ENCODE assay signal across 9 cellular contexts in the genomic region with DNA sequence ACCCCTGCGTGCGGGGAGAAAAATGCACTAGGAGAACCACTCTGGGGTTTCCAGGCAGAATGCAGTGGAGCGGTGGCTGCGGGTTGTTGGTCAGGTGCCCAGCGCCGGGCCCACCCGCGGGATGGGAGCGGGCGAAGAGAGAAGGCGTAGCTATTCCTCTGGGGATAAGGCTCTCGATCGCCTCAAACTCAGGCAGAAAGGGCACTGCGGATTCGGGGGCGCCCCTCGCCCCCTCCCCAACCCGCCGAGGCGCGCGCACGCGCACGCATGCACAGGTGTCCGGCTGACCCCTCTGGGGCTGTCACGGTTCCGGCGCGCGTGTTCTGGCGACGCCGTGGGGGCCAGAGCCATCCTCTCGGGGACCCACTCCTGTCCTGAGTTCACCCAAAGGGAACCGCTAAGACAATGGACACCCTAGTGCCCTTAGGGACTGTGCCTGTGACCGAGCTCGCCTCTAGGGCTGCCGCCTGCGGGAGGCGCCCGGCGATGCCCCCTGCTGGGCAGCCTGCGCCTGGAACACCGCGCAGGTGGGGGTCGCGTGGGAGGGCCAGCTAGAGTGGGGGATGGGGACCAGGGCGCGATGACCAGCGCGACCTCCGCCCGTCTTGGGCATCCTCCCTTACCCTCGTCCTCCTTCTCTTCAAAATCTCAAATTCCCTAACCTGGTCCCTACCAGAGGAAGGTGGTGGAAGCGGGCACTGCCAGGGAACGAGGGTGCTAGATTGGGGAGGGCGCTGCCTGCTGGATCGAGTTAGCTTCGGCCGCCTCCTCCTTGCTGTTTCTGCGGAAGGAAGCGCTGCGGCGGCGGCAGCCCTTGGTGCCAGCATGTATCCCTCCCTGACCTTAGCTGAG. TPM values are rescaled to one million over a fixed set of nuclear protein-coding genes. Genes with fewer than 3 reads are reported as not detected.
A peak's percentile ranks its signal among the peaks of the same experiment; 100 is the strongest.
DNase-seq lines count a peak whose midpoint lies in the region; ATAC-seq, FAIRE-seq and TF ChIP-seq lines count a peak whose summit lies in the region.
"Had no signal": no experiment of that assay in that cellular context is flagged by ENCODE, and none has a peak within 500 bp of the region (broad histone marks: within the 10 kb centered on the region; RNA-seq: fewer than 3 reads in every experiment).

No MANE protein-coding gene starts in this region.

- H3K27me3 ChIP-seq in pancreas, result peaks cover 3 to 30% (median 8%) of the 10 kb centered on the region in 4 donors

- FAIRE-seq in pancreas (lab: Jason Lieb, UNC), result no peak

- H3K36me3 ChIP-seq in pancreas, result no peaks in the 10 kb centered on the region

- H3K4me1 Mint-ChIP-seq in activated naive CD8-positive, alpha-beta T cell (ENCODE audit: low read depth), result peaks cover 29% of the 10 kb centered on the region
- H3K4me1 Mint-ChIP-seq in activated naive CD8-positive, alpha-beta T cell treated with anti-CD3 and anti-CD28 coated beads for 36 hours, result peaks cover 28% of the 10 kb centered on the region
- peaks cover 20% of the 10 kb centered on the region for H3K4me1 Mint-ChIP-seq in T-helper 17 cell

- no peaks in the 10 kb centered on the region for H3K9me3 ChIP-seq in T-helper 17 cell (ENCODE audit: control insufficient read depth, low read length, poor library complexity, severe bottlenecking)
- no peaks in the 10 kb centered on the region for H3K9me3 ChIP-seq in pancreas

- H3K27ac Mint-ChIP-seq in activated naive CD8-positive, alpha-beta T cell, result no peak overlapping the region
- H3K27ac Mint-ChIP-seq in activated naive CD8-positive, alpha-beta T cell treated with anti-CD3 and anti-CD28 coated beads for 36 hours, result no peak overlapping the region
- H3K27ac Mint-ChIP-seq in T-helper 17 cell, result peak overlapping the region; percentile 67
- H3K27ac Mint-ChIP-seq: dendritic cell treated with granulocyte-macrophage colony-stimulating factor and Interleukin-4, amounts not matched to agents 40 ng/mL and 50 ng/mL, for 4 days had no signal

- H3K27me3 Mint-ChIP-seq in activated naive CD8-positive, alpha-beta T cell, result peaks cover 35% of the 10 kb centered on the region
- peaks cover 73% of the 10 kb centered on the region for H3K27me3 Mint-ChIP-seq in activated naive CD8-positive, alpha-beta T cell treated with anti-CD3 and anti-CD28 coated beads for 36 hours
- peaks cover 55% of the 10 kb centered on the region for H3K27me3 Mint-ChIP-seq in T-helper 17 cell

- intact Hi-C loops in pancreas (cut with DNase I), result no loop called here

- ATAC-seq in T-helper 17 cell (no peak), pancreas (peak; percentile 23 to 58 (median 54)), GM18909 (IDR thresholded peaks at IDR 0.05; ENCODE audit: poor library complexity, unreplicated experiment) (no peak), GM21529 (IDR thresholded peaks at IDR 0.05; ENCODE audit: unreplicated experiment) (no peak)

- peak overlapping the region; percentile 67 for H3K4me3 Mint-ChIP-seq in activated naive CD8-positive, alpha-beta T cell
- H3K4me3 Mint-ChIP-seq in activated naive CD8-positive, alpha-beta T cell treated with anti-CD3 and anti-CD28 coated beads for 36 hours, result no peak overlapping the region
- H3K4me3 Mint-ChIP-seq in T-helper 17 cell, result peak overlapping the region; percentile 59

- no peak for DNase-seq in activated naive CD8-positive, alpha-beta T cell treated with anti-CD3 and anti-CD28 coated beads for 36 hours
- DNase-seq in NCI-H1092 treated with DMSO at 0.1 percent for 48 hours (lab: John Stamatoyannopoulos, UW) (peak; percentile 88), T-helper 17 cell (no peak), fibroblast of the aortic adventitia (ENCODE audit: low read depth) (no peak), pancreas (peak in 4 of 6 donors; percentile 55 to 78 (median 66))

- peaks cover 21 to 36% (median 22%) of the 10 kb centered on the region in 3 donors for H3K4me1 ChIP-seq in pancreas

- H3K27ac ChIP-seq in pancreas, result no peak overlapping the region

- no peaks in the 10 kb centered on the region for H3K9me3 Mint-ChIP-seq in activated naive CD8-positive, alpha-beta T cell (ENCODE audit: low read depth)
- H3K9me3 Mint-ChIP-seq in activated naive CD8-positive, alpha-beta T cell treated with anti-CD3 and anti-CD28 coated beads for 36 hours, result no peaks in the 10 kb centered on the region
- H3K9me3 Mint-ChIP-seq: dendritic cell treated with granulocyte-macrophage colony-stimulating factor and Interleukin-4, amounts not matched to agents 40 ng/mL and 50 ng/mL, for 4 days had no signal

- 2% methylated on average over 57 to 66 of the region's 66 CpGs for WGBS in pancreas, 2 donors

- H3K4me3 ChIP-seq in fibroblast of the aortic adventitia (ENCODE audit: low read depth, low read length) (no peak overlapping the region), pancreas (peak overlapping the region in 1 of 4 donors; percentile 7)

- peaks cover 3% of the 10 kb centered on the region for H3K36me3 Mint-ChIP-seq in activated naive CD8-positive, alpha-beta T cell
- H3K36me3 Mint-ChIP-seq in activated naive CD8-positive, alpha-beta T cell treated with anti-CD3 and anti-CD28 coated beads for 36 hours, result no peaks in the 10 kb centered on the region
- peaks cover 2% of the 10 kb centered on the region for H3K36me3 Mint-ChIP-seq in T-helper 17 cell (ENCODE audit: low read depth)

- TF ChIP-seq CTCF in fibroblast of the aortic adventitia (IDR thresholded peaks at IDR 0.05; ENCODE audit: insufficient read depth, low read length), result peak; percentile 46
- TF ChIP-seq CTCF in pancreas (IDR thresholded peaks at IDR 0.05), result peak; percentile 8 to 56 (median 54)

RNA-seq across cellular contexts. Expression of a gene that starts 14.4 kb away (rescaled TPM):
- 1 to 10 TPM; 3.5 to 4.1 TPM for total RNA-seq in activated naive CD8-positive, alpha-beta T cell treated with anti-CD3 and anti-CD28 coated beads for 36 hours
- total RNA-seq in T-helper 17 cell (1 to 10 TPM; 2.5 to 3.6 TPM), fibroblast of the aortic adventitia (ENCODE audit: low replicate concordance) (1.5 and 1.7 TPM in 2 replicates), pancreas (1 to 10 TPM; 1.6 to 5.7 (median 3.6) TPM)
- polyA plus RNA-seq in pancreas, result 1 to 10 TPM; 4.5 to 5.2 TPM

RNA-seq across cellular contexts. Expression of a gene that starts 28.0 kb away (rescaled TPM):
- total RNA-seq in activated naive CD8-positive, alpha-beta T cell treated with anti-CD3 and anti-CD28 coated beads for 36 hours, result 10 to 100 TPM; 18.2 to 18.6 TPM
- total RNA-seq in T-helper 17 cell, result 100 to 1,000 TPM; 103 to 110 TPM
- 8.3 and 12.8 TPM in 2 replicates for total RNA-seq in fibroblast of the aortic adventitia (ENCODE audit: low replicate concordance)
- total RNA-seq in pancreas, result 10 to 100 TPM; 11.1 to 42.4 (median 18.0) TPM
- 10 to 100 TPM; 15.0 to 18.5 TPM for polyA plus RNA-seq in pancreas

RNA-seq across cellular contexts. Expression of a gene that starts 33.3 kb away (rescaled TPM):
- total RNA-seq in activated naive CD8-positive, alpha-beta T cell treated with anti-CD3 and anti-CD28 coated beads for 36 hours, result 1 to 10 TPM; 5.2 to 5.4 TPM
- total RNA-seq in T-helper 17 cell (under 1 TPM in 1 of 2 donors, not detected in 1; 0.18 TPM), fibroblast of the aortic adventitia (ENCODE audit: low replicate concordance) (0.57 and 0.63 TPM in 2 replicates), pancreas (1 to 10 TPM; 1.1 to 3.1 (median 1.8) TPM)
- polyA plus RNA-seq in pancreas, result 1 to 10 TPM; 2.6 to 3.2 TPM

Comparison
In these comparisons a context has a peak if more than half of its experiments do, and no peak if none do; other contexts are left out.
1. DNase-seq: peak in NCI-H1092 treated with DMSO at 0.1 percent for 48 hours (single experiment) and pancreas (4 of 6); none in activated naive CD8-positive, alpha-beta T cell treated with anti-CD3 and anti-CD28 coated beads for 36 hours (single experiment), T-helper 17 cell (0 of 3) and fibroblast of the aortic adventitia (single experiment).
2. ATAC-seq: peak in pancreas (4 of 4); none in T-helper 17 cell (single experiment), GM18909 (single experiment) and GM21529 (single experiment).